Comparison of ENCODE assay signal across 8 cellular contexts in the genomic region with DNA sequence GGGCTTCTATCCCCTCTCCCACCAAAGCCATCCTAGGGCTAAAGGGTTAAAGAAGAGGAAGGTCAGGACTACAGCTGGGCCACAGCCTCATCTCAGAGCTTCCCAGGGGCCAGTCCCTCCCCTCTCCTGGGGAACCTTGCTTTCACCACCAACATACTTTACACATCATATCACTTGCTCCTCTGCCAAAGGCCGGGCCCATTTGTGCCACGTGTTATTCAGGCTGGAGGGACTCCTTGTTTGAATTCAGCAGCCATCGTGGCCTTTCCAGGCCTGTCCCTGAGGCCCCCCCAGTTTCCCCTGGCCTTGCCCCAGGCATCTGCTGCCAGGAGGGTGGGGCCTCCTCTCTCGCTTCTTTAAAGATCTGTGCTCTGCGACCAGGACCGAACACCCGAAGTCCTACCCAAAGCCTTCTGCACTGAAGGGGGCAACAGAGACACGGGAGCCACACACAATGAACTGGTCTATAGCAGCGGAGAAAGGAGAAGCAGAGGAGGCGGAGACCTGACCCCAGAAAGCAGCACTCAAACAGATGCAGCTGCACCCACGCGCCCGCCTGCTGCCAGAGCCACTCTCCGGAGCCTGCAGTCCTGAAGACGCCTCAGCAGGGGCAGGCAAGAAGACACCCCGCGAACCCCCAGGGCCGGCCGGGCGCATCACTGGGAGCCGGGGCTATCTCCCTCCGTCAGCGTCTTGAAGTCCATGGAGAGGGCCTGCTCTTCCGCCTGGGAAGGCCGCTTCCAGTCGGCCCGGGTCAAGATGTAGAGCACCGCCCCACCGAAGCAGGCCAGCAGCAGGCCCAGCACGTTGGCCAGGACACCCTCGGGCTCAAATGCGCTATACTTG. TPM values are rescaled to one million over a fixed set of nuclear protein-coding genes. Genes with fewer than 3 reads are reported as not detected.
DNase-seq lines count a peak whose midpoint lies in the region; ATAC-seq, FAIRE-seq and TF ChIP-seq lines count a peak whose summit lies in the region.

No MANE protein-coding gene starts in this region.

- 66 to 76% methylated on average over 32 of the region's 32 CpGs for WGBS in sigmoid colon, 2 donors

- H3K36me3 ChIP-seq in sigmoid colon, result no peaks in the 10 kb centered on the region

- FAIRE-seq in GM12892 (lab: Jason Lieb, UNC), result no peak

- H3K27me3 ChIP-seq in sigmoid colon, result peaks cover 0 to 13% (median 11%) of the 10 kb centered on the region in 3 donors

- peak overlapping the region; percentile 58 to 75 (median 66) for H3K27ac ChIP-seq in sigmoid colon

- no peak for TF ChIP-seq EP300 in sigmoid colon (IDR thresholded peaks at IDR 0.05)

- peak; percentile 43 for TF ChIP-seq CTCF in fibroblast of the aortic adventitia (IDR thresholded peaks at IDR 0.05; ENCODE audit: insufficient read depth, low read length)
- no peak for TF ChIP-seq CTCF in sigmoid colon (IDR thresholded peaks at IDR 0.05)

- DNase-seq in GM03348 (ENCODE audit: low spot score), result peak; percentile 94
- peak; percentile 87 for DNase-seq in T1000 (lab: John Stamatoyannopoulos, UW)
- DNase-seq in fibroblast of the aortic adventitia (ENCODE audit: low read depth), result peak; percentile 98
- DNase-seq in sigmoid colon, result peak; percentile 93
- DNase-seq in GM12892 (ENCODE audit: insufficient read length), result no peak

- peaks cover 0 to 45% (median 38%) of the 10 kb centered on the region in 4 donors for H3K4me1 ChIP-seq in sigmoid colon

- intact Hi-C loops in sigmoid colon (cut with DNase I), result no loop called here

- H3K4me3 ChIP-seq in fibroblast of the aortic adventitia (ENCODE audit: low read depth, low read length) (peak overlapping the region; percentile 22), sigmoid colon (no peak overlapping the region)

- TF ChIP-seq POLR2A in sigmoid colon (IDR thresholded peaks at IDR 0.05) (no peak), GM12892 (IDR thresholded peaks at IDR 0.05; ENCODE audit: low read depth, low read length) (no peak)

- no peaks in the 10 kb centered on the region for H3K9me3 ChIP-seq in sigmoid colon

- ATAC-seq in GM19395 (IDR thresholded peaks at IDR 0.05; ENCODE audit: unreplicated experiment) (no peak), esophagus mucosa (no peak)
- ATAC-seq in activated CD4-positive, CD25-positive, alpha-beta regulatory T cell treated with anti-CD3 and anti-CD28 coated beads, Interleukin-2, amount 50 U/mL, for 24 hours, result no peak

RNA-seq across cellular contexts. Expression of gene CYB561, which starts 12.1 kb away (rescaled TPM):
- total RNA-seq in fibroblast of the aortic adventitia (ENCODE audit: low replicate concordance) (16.4 and 29.5 TPM in 2 replicates), sigmoid colon (10 to 100 TPM in 3 of 4 donors, 1 to 10 TPM in 1; 6.3 to 16.4 (median 12.9) TPM), esophagus mucosa (39.7 TPM)
- 10 to 100 TPM in 2 of 3 donors, 1 to 10 TPM in 1; 9.0 to 59.2 (median 10.2) TPM for polyA plus RNA-seq in sigmoid colon
- polyA plus RNA-seq in GM12892 (2012; ENCODE audit: missing spikeins), result 3.3 TPM

RNA-seq across cellular contexts. Expression of gene ACE, which starts 42.9 kb away (rescaled TPM):
- 16.9 and 24.3 TPM in 2 replicates for total RNA-seq in fibroblast of the aortic adventitia (ENCODE audit: low replicate concordance)
- 10 to 100 TPM in 1 of 4 donors, 1 to 10 TPM in 3; 1.4 to 24.9 (median 2.8) TPM for total RNA-seq in sigmoid colon
- 1 to 10 TPM; 2.4 to 9.8 (median 2.5) TPM for polyA plus RNA-seq in sigmoid colon
- 0.25 TPM for polyA plus RNA-seq in GM12892 (2012; ENCODE audit: missing spikeins)
- total RNA-seq in esophagus mucosa, result 1.9 TPM
